8 cellular contexts compared by ENCODE assay signal in the genomic region with DNA sequence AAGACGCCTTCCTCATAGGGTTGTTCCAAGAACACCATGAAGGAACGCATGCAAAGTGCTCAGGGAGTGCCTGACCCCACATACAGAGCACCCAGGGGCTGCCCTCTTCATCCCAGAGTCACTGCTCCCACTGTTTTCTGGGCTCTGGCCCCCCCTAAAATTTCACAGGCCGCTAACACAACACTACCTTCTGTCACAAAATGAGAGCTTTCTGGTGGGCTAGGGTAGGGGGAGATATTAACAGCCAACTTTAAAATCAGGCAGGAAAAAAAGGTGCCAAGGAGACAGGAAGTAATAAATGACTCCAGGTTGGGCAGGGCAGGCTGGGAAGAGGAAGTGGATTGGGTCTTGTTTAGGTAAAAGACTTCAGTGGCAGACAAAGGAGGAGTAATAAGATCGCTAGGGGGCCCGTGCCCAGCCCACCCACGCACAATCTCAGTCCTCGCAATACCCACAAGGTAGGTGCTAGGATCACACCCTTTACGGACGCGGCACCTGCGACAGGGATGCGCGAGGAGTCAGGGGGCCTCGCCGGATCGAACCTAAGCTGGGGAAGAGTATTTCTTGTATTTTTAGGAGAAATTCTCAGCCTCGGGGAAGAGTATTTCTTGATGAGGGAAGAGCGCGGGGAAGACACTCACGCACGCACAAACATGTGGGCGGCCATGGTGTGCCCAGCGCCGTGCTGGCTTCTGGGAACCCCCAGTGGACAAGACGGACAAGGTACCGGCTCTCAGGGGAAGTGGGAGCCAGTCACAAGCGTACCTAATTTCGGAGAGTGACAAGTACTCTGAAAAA. TPM values are rescaled to one million over a fixed set of nuclear protein-coding genes. Genes with fewer than 3 reads are reported as not detected.
DNase-seq lines count a peak whose midpoint lies in the region; ATAC-seq, FAIRE-seq and TF ChIP-seq lines count a peak whose summit lies in the region.

No MANE protein-coding gene starts in this region.

- dilution Hi-C loops in keratinocyte (cut with MboI; ENCODE audit: extremely low pct_ligation_motif_present, low sequenced_read_pairs), result no loop called here

- H3K36me3 ChIP-seq in keratinocyte (ENCODE audit: control insufficient read depth in 2 of 2, extremely low read depth in 1 of 2, insufficient read depth in 2 of 2, low read length in 2 of 2) (peaks cover 0 to 6% of the 10 kb centered on the region in 2 experiments), stomach (peaks cover 0 to 9% (median 0%) of the 10 kb centered on the region in 4 donors)

- H3K27ac Mint-ChIP-seq in activated naive CD8-positive, alpha-beta T cell treated with anti-CD3 and anti-CD28 coated beads, Interleukin-2, amount 10 ng/mL, durations not matched to agents 7 days and 5 days, result peak overlapping the region; percentile 82

- peaks cover 8% of the 10 kb centered on the region for H3K36me3 Mint-ChIP-seq in activated naive CD8-positive, alpha-beta T cell treated with anti-CD3 and anti-CD28 coated beads, Interleukin-2, amount 10 ng/mL, durations not matched to agents 7 days and 5 days

- no peak for TF ChIP-seq POLR2A in stomach (IDR thresholded peaks at IDR 0.05)

- H3K4me2 ChIP-seq in keratinocyte (ENCODE audit: control insufficient read depth, extremely low read depth, insufficient read depth, low read depth, low read length), result peak overlapping the region; percentile 91

- 48 to 63% (median 57%) methylated on average over 27 to 28 of the region's 28 CpGs for WGBS in stomach, 5 donors

- peak overlapping the region; percentile 82 for H3K4me3 Mint-ChIP-seq in activated naive CD8-positive, alpha-beta T cell treated with anti-CD3 and anti-CD28 coated beads, Interleukin-2, amount 10 ng/mL, durations not matched to agents 7 days and 5 days

- no peak for TF ChIP-seq EP300 in stomach (IDR thresholded peaks at IDR 0.05)

- no peak for TF ChIP-seq CTCF in AG09309 (IDR thresholded peaks at IDR 0.05; ENCODE audit: control insufficient read depth, insufficient read depth, low read depth, low read length, missing control alignments)
- no peak for TF ChIP-seq CTCF in keratinocyte (optimal IDR thresholded peaks at IDR 0.05 in 1 of 3, IDR thresholded peaks at IDR 0.05 in 1 of 3, conservative IDR thresholded peaks at IDR 0.05 in 1 of 3; ENCODE audit: extremely low read depth in 1 of 3, insufficient read depth in 2 of 3, low read length in 3 of 3)
- TF ChIP-seq CTCF in stomach (IDR thresholded peaks at IDR 0.05), result no peak

- H2AFZ ChIP-seq in keratinocyte (ENCODE audit: control insufficient read depth, low read length), result peak overlapping the region; percentile 98

- no peaks in the 10 kb centered on the region for H3K9me3 Mint-ChIP-seq in activated naive CD8-positive, alpha-beta T cell treated with anti-CD3 and anti-CD28 coated beads, Interleukin-2, amount 10 ng/mL, durations not matched to agents 7 days and 5 days

- no peak for FAIRE-seq in keratinocyte (lab: Jason Lieb, UNC)

- peak overlapping the region; percentile 59 for H3K27ac ChIP-seq in keratinocyte (ENCODE audit: control insufficient read depth, insufficient read depth, low read length)
- peak overlapping the region; percentile 79 to 92 (median 89) for H3K27ac ChIP-seq in stomach

- H3K4me1 ChIP-seq in keratinocyte (ENCODE audit: control insufficient read depth, extremely low read depth, insufficient read depth, low read length) (peaks cover 18% of the 10 kb centered on the region), stomach (peaks cover 23 to 41% (median 34%) of the 10 kb centered on the region in 4 donors)

- no peaks in the 10 kb centered on the region for H3K9me3 ChIP-seq in keratinocyte (ENCODE audit: control insufficient read depth, low read depth, low read length)
- H3K9me3 ChIP-seq in stomach, result no peaks in the 10 kb centered on the region

- H3K27me3 ChIP-seq in keratinocyte (ENCODE audit: control insufficient read depth, extremely low read depth, insufficient read depth, low read length) (no peaks in the 10 kb centered on the region), stomach (no peaks in the 10 kb centered on the region)

- DNase-seq in AG09309 (ENCODE audit: low read depth) (no peak), HT-29 (ENCODE audit: low spot score) (peak; percentile 41), keratinocyte (ENCODE audit: low read depth, low spot score) (no peak), stomach (no peak), NCI-H446 (lab: John Stamatoyannopoulos, UW) (no peak), NCI-H2196 (lab: John Stamatoyannopoulos, UW; ENCODE audit: unreplicated experiment) (no peak), NCI-H345 treated with DMSO at 0.1 percent for 48 hours (lab: John Stamatoyannopoulos, UW; ENCODE audit: unreplicated experiment) (no peak)
- DNase-seq in activated naive CD8-positive, alpha-beta T cell treated with anti-CD3 and anti-CD28 coated beads, Interleukin-2, amount 10 ng/mL, durations not matched to agents 7 days and 5 days, result peak; percentile 49

- H3K4me3 ChIP-seq in AG09309 (ENCODE audit: control insufficient read depth, low read depth, low read length) (peak overlapping the region; percentile 53), keratinocyte (ENCODE audit: control insufficient read depth in 2 of 3, extremely low read depth in 1 of 3, insufficient read depth in 2 of 3, low read depth in 1 of 3, low read length in 3 of 3) (peak overlapping the region; percentile 6 to 68 (median 26)), stomach (peak overlapping the region; percentile 66 to 96 (median 89))

- intact Hi-C loops in stomach (cut with DNase I; ENCODE audit: low total_unique reads), result no loop called here

- POLR2A ChIA-PET in activated naive CD8-positive, alpha-beta T cell treated with anti-CD3 and anti-CD28 coated beads, Interleukin-2, amount 10 ng/mL, durations not matched to agents 7 days and 5 days (lab: Charles Lee), result interaction anchor here (0.7 to 1.7 kb wide), 7 partner anchors 10 to 105 kb away, joined by 3 to 8 read pairs (median 5); a partner anchor contains a TSS

- H3K27me3 Mint-ChIP-seq in activated naive CD8-positive, alpha-beta T cell treated with anti-CD3 and anti-CD28 coated beads, Interleukin-2, amount 10 ng/mL, durations not matched to agents 7 days and 5 days, result no peaks in the 10 kb centered on the region

- H4K20me1 ChIP-seq in keratinocyte (ENCODE audit: control insufficient read depth, extremely low read depth, insufficient read depth, low read length), result peaks cover 3% of the 10 kb centered on the region

- ATAC-seq in activated naive CD8-positive, alpha-beta T cell treated with anti-CD3 and anti-CD28 coated beads, Interleukin-2, amount 10 ng/mL, durations not matched to agents 7 days and 5 days (ENCODE audit: low read depth), result no peak

- H3K4me1 Mint-ChIP-seq in activated naive CD8-positive, alpha-beta T cell treated with anti-CD3 and anti-CD28 coated beads, Interleukin-2, amount 10 ng/mL, durations not matched to agents 7 days and 5 days, result peaks cover 29% of the 10 kb centered on the region

- peaks cover 26% of the 10 kb centered on the region for H3K79me2 ChIP-seq in keratinocyte (ENCODE audit: control insufficient read depth, insufficient read depth, low read length)

- peak overlapping the region; percentile 78 for H3K9ac ChIP-seq in keratinocyte (ENCODE audit: control insufficient read depth, extremely low read depth, insufficient read depth, low read length)

- peaks cover 6% of the 10 kb centered on the region for H3K9me1 ChIP-seq in keratinocyte (ENCODE audit: control insufficient read depth, extremely low read depth, insufficient read depth, low read length)

RNA-seq across cellular contexts. Expression of a gene that starts 0.9 kb away (rescaled TPM):
- 31.0 and 45.4 TPM in 2 replicates for total RNA-seq in HT-29 (2014; rRNA removed; shearing (Covaris generic))
- 10 to 100 TPM; 71.9 to 77.0 TPM for total RNA-seq in activated naive CD8-positive, alpha-beta T cell treated with anti-CD3 and anti-CD28 coated beads, Interleukin-2, amount 10 ng/mL, durations not matched to agents 7 days and 5 days
- polyA plus RNA-seq in keratinocyte (20.8 to 31.1 TPM (median 28.6 TPM) in 3 replicates), stomach (10 to 100 TPM; 12.0 to 29.8 (median 13.4) TPM)
- 13.8 TPM for polyA plus RNA-seq in keratinocyte (2011; ENCODE audit: low read depth)
- polyA plus RNA-seq in keratinocyte (2011; cell fraction: cytosol; rRNA removed), result 11.0 and 15.6 TPM in 2 replicates
- 74.0 and 91.3 TPM in 2 replicates for polyA plus RNA-seq in keratinocyte (2011; cell fraction: nucleus; rRNA removed)
- 13.3 and 15.0 TPM in 2 replicates for polyA plus RNA-seq in keratinocyte (2012; ENCODE audit: low replicate concordance)
- 13.7 to 19.9 TPM (median 18.3 TPM) in 3 replicates for polyA minus RNA-seq in keratinocyte
- 24.0 TPM for polyA minus RNA-seq in keratinocyte (2011; cell fraction: cytosol; rRNA and poly(A)+ RNA removed)
- 20.0 and 31.6 TPM in 2 replicates for polyA minus RNA-seq in keratinocyte (2011; cell fraction: nucleus; rRNA and poly(A)+ RNA removed)
- total RNA-seq in stomach, result 100 to 1,000 TPM in 2 of 5 donors, 10 to 100 TPM in 3; 13.8 to 747 (median 93.7) TPM

RNA-seq across cellular contexts. Expression of a gene that starts 24.1 kb away (rescaled TPM):
- 4.7 and 6.0 TPM in 2 replicates for total RNA-seq in HT-29 (2014; rRNA removed; shearing (Covaris generic))
- total RNA-seq in activated naive CD8-positive, alpha-beta T cell treated with anti-CD3 and anti-CD28 coated beads, Interleukin-2, amount 10 ng/mL, durations not matched to agents 7 days and 5 days, result not detected
- polyA plus RNA-seq in keratinocyte, result not detected in 3 replicates
- polyA plus RNA-seq in keratinocyte (2011; ENCODE audit: low read depth), result not detected
- not detected in 2 replicates for polyA plus RNA-seq in keratinocyte (2011; cell fraction: cytosol; rRNA removed)
- not detected in 2 replicates for polyA plus RNA-seq in keratinocyte (2011; cell fraction: nucleus; rRNA removed)
- polyA plus RNA-seq in keratinocyte (2012; ENCODE audit: low replicate concordance), result not detected in 2 replicates
- polyA minus RNA-seq in keratinocyte, result not detected in 3 replicates
- not detected for polyA minus RNA-seq in keratinocyte (2011; cell fraction: cytosol; rRNA and poly(A)+ RNA removed)
- not detected in 2 replicates for polyA minus RNA-seq in keratinocyte (2011; cell fraction: nucleus; rRNA and poly(A)+ RNA removed)
- 1 to 10 TPM in 1 of 5 donors, not detected in 4; 1.3 TPM for total RNA-seq in stomach
- under 1 TPM in 2 of 3 donors, not detected in 1; 0.10 to 0.76 TPM for polyA plus RNA-seq in stomach

Comparison
In these comparisons a context has a peak if more than half of its experiments do, and no peak if none do; other contexts are left out.
1. DNase-seq: peak in HT-29 (single experiment) and activated naive CD8-positive, alpha-beta T cell treated with anti-CD3 and anti-CD28 coated beads, Interleukin-2, amount 10 ng/mL, durations not matched to agents 7 days and 5 days (single experiment); none in AG09309 (single experiment), keratinocyte (single experiment), stomach (single experiment), NCI-H446 (0 of 2), NCI-H2196 (single experiment) and NCI-H345 treated with DMSO at 0.1 percent for 48 hours (single experiment).
2. H3K4me3 ChIP-seq: peak in every context shown above with its lines; median percentile 89 in stomach; 53 in AG09309; 26 in keratinocyte.